Comparison of ENCODE assay signal across 1 cellular context in genomic region chrX:151402719-151403390, GRCh38.
TF ChIP-seq lines count a peak whose summit lies in the region.

No MANE protein-coding gene starts in this region.

TF ChIP-seq in GM23338, 12 proteins besides CTCF, POLR2A, EP300 and RAD21 (continued from another document):
- TF ChIP-seq ETS1 (IDR thresholded peaks at IDR 0.05), result no peak
- TF ChIP-seq EZH2phosphoT487 (IDR thresholded peaks at IDR 0.05; ENCODE audit: unreplicated experiment), result no peak
- no peak for TF ChIP-seq REST (IDR thresholded peaks at IDR 0.05; ENCODE audit: unreplicated experiment)
- no peak for TF ChIP-seq EZH2 (IDR thresholded peaks at IDR 0.05; ENCODE audit: low read depth, unreplicated experiment)
- no peak for TF ChIP-seq JUNB (IDR thresholded peaks at IDR 0.05; ENCODE audit: unreplicated experiment)
- TF ChIP-seq ZNF331 (CRISPR knock-in tag; IDR thresholded peaks at IDR 0.05; ENCODE audit: low read depth), result no peak
